8 cellular contexts compared by ENCODE assay signal in genomic region chr20:36071848-36072247, GRCh38.
"Had no signal": no experiment of that assay in that cellular context is flagged by ENCODE, and none has a peak within 500 bp of the region (broad histone marks: within the 10 kb centered on the region; RNA-seq: fewer than 3 reads in every experiment).

No MANE protein-coding gene starts in this region.

- H3K4me1 Mint-ChIP-seq: IgD-negative memory B cell had no signal

- H3K27ac Mint-ChIP-seq: H9 had no signal

- H3K9ac ChIP-seq: GM23248 had no signal

- H3K36me3 Mint-ChIP-seq: IgD-negative memory B cell had no signal

- H3K27ac ChIP-seq: GM23248 had no signal

- H3K9me3 Mint-ChIP-seq: H9, IgD-negative memory B cell had no signal

- H3K4me3 ChIP-seq: GM23248 had no signal

- DNase-seq: GM23248, H9, HCEC 1CT, KG1 had no signal

- H3K4me3 Mint-ChIP-seq: H9, IgD-negative memory B cell had no signal

- FAIRE-seq: H1, H54, HTR-8/SVneo had no signal

- H2AFZ ChIP-seq: GM23248 had no signal
